ENCODE assay signal across 15 cellular contexts in the genomic region with DNA sequence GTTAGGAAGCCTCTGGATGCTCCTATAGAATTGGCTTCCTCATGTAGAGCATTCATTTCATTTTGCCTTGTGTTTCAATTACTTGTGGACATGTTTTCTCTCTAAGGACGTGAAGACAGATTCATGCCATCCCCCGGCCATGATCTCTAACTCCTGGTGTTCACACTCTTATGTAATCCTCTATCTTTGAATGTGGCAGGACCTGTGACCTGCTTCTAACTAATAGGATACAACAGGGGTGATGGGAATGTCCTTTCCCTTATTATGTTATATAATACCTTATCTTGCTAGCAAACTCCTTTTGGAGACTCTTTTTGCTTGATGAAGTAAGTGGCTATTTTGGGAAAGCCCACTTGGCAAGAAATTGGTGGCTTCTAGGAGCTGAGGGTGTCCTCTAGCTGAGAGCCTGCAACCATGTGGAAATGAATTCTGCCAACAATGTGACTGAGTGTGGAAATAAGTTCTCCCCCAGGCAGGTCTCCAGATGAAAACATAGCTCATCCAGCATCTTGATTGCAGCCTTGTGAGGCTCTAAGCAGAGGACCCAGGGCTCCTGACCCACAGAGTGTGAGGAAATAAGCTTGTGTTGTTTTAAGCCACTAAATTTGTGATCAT. TPM values are rescaled to one million over a fixed set of nuclear protein-coding genes. Genes with fewer than 3 reads are reported as not detected.
A peak's percentile ranks its signal among the peaks of the same experiment; 100 is the strongest.
DNase-seq lines count a peak whose midpoint lies in the region; ATAC-seq and TF ChIP-seq lines count a peak whose summit lies in the region.
"Had no signal": no experiment of that assay in that cellular context is flagged by ENCODE, and none has a peak within 500 bp of the region (broad histone marks: within the 10 kb centered on the region; RNA-seq: fewer than 3 reads in every experiment).

No MANE protein-coding gene starts in this region.

- no peak overlapping the region for H3K4me3 ChIP-seq in dorsolateral prefrontal cortex
- no peak overlapping the region for H3K4me3 ChIP-seq in left ventricle myocardium inferior
- H3K4me3 ChIP-seq in gastrocnemius medialis: no peak overlapping the region
- H3K4me3 ChIP-seq in SJCRH30: no peak overlapping the region
- H3K4me3 ChIP-seq: PC-9 had no signal

- in situ Hi-C loops in gastrocnemius medialis (cut with MboI; ENCODE audit: low sequenced_read_pairs in 4 of 4): no loop called here

- no peak overlapping the region for H3K4me3 Mint-ChIP-seq in brain
- H3K4me3 Mint-ChIP-seq: CD14-positive monocyte had no signal

- no peaks in the 10 kb centered on the region for H3K9me3 ChIP-seq in left ventricle myocardium inferior (replicated peaks)
- no peaks in the 10 kb centered on the region for H3K9me3 ChIP-seq in gastrocnemius medialis
- no peaks in the 10 kb centered on the region for H3K9me3 ChIP-seq in SJCRH30 (replicated peaks)

- TF ChIP-seq POLR2A in gastrocnemius medialis (IDR thresholded peaks at IDR 0.05): no peak

- H3K27ac ChIP-seq in dorsolateral prefrontal cortex (peak overlapping the region in 50 of 59 donors; percentile 2 to 86 (median 62)), left ventricle myocardium inferior (replicated peaks) (peak overlapping the region; percentile 63), gastrocnemius medialis (peak overlapping the region; percentile 51 to 67 (median 54)), SJCRH30 (no peak overlapping the region)
- H3K27ac ChIP-seq: PC-9 had no signal

- H3K4me1 ChIP-seq in left ventricle myocardium inferior: peaks cover 18% of the 10 kb centered on the region
- H3K4me1 ChIP-seq in gastrocnemius medialis: peaks cover 5 to 8% of the 10 kb centered on the region in 2 donors
- H3K4me1 ChIP-seq in SJCRH30: no peaks in the 10 kb centered on the region

- TF ChIP-seq CTCF in brain (conservative IDR thresholded peaks at IDR 0.05) (no peak), dorsolateral prefrontal cortex (IDR thresholded peaks at IDR 0.05 in 54 of 56, conservative IDR thresholded peaks at IDR 0.05 in 2 of 56; ENCODE audit: low read depth in 1 of 56, partially characterized antibody in 56 of 56) (no peak), left ventricle myocardium inferior (IDR thresholded peaks at IDR 0.05; ENCODE audit: borderline replicate concordance) (no peak), gastrocnemius medialis (IDR thresholded peaks at IDR 0.05 in 4 of 5, conservative IDR thresholded peaks at IDR 0.05 in 1 of 5) (no peak)

- no peaks in the 10 kb centered on the region for H3K9me3 Mint-ChIP-seq in brain
- H3K9me3 Mint-ChIP-seq: CD14-positive monocyte had no signal

- peak overlapping the region in 3 of 5 experiments; percentile 14 to 35 (median 31) for H3K27ac Mint-ChIP-seq in brain

- H3K27me3 ChIP-seq in dorsolateral prefrontal cortex (no peaks in the 10 kb centered on the region), left ventricle myocardium inferior (ENCODE audit: low read depth) (peaks cover 24% of the 10 kb centered on the region), gastrocnemius medialis (no peaks in the 10 kb centered on the region), SJCRH30 (0 out of 2 replicates have a peak, but pooled peaks cover 3% of the 10 kb centered on the region)

- peaks cover 55% of the 10 kb centered on the region for H3K4me1 Mint-ChIP-seq in brain
- H3K4me1 Mint-ChIP-seq: CD14-positive monocyte had no signal

- DNase-seq in dorsolateral prefrontal cortex (peak in 3 of 10 donors; percentile 34 to 45 (median 41)), left ventricle myocardium inferior (no peak), gastrocnemius medialis (peak; percentile 69 to 74), SJCRH30 (no peak), NK-92 (lab: John Stamatoyannopoulos, UW; ENCODE audit: unreplicated experiment) (no peak), NCI-H526 treated with DMSO at 0.1 percent for 48 hours (lab: John Stamatoyannopoulos, UW) (no peak)
- DNase-seq: AML-193, DMS 273 treated with DMSO at 0.1 percent for 48 hours, NCI-H1417, NCI-H1930, NCI-H748 treated with DMSO at 0.1 percent for 48 hours, PC-9 had no signal

- ATAC-seq in gastrocnemius medialis: peak; percentile 98 to 100
- no peak for ATAC-seq in GM21515 (IDR thresholded peaks at IDR 0.05; ENCODE audit: unreplicated experiment)

- H3K36me3 ChIP-seq in left ventricle myocardium inferior: no peaks in the 10 kb centered on the region
- no peaks in the 10 kb centered on the region for H3K36me3 ChIP-seq in gastrocnemius medialis
- no peaks in the 10 kb centered on the region for H3K36me3 ChIP-seq in SJCRH30

- no peaks in the 10 kb centered on the region for H3K27me3 Mint-ChIP-seq in brain

- intact Hi-C loops in dorsolateral prefrontal cortex (cut with DNase I): loop anchor here in 1 of 2 donors (5.0 kb wide), 1 partner anchor 51 kb away; no protein-coding TSS in a partner anchor
- intact Hi-C loops in left ventricle myocardium inferior (cut with micrococcal nuclease): no loop called here
- intact Hi-C loops in gastrocnemius medialis (cut with DNase I; ENCODE audit: low total_unique reads): no loop called here

- peaks cover 35% of the 10 kb centered on the region for H3K36me3 Mint-ChIP-seq in brain
- H3K36me3 Mint-ChIP-seq: CD14-positive monocyte had no signal

RNA-seq across cellular contexts. Expression of a gene that starts 13.8 kb away (rescaled TPM):
- polyA plus RNA-seq in brain (ENCODE audit: insufficient read depth, low read depth, low replicate concordance): 309 TPM
- total RNA-seq in dorsolateral prefrontal cortex (100 to 1,000 TPM in 5 of 120 experiments, 10 to 100 TPM in 115; 22.2 to 161 (median 47.4) TPM), left ventricle myocardium inferior (not detected), gastrocnemius medialis (not detected)
- total RNA-seq in SJCRH30 (2014; rRNA removed; shearing (Covaris generic)): 1.2 TPM in 2 replicates
- total RNA-seq: PC-9 had no signal
- polyA plus RNA-seq: CD14-positive monocyte had no signal

Comparison
In these comparisons a context has a peak if more than half of its experiments do, and no peak if none do; other contexts are left out.
1. DNase-seq: peak in gastrocnemius medialis (2 of 2); none in left ventricle myocardium inferior (single experiment), SJCRH30 (0 of 2), NK-92 (single experiment) and NCI-H526 treated with DMSO at 0.1 percent for 48 hours (single experiment).
2. RNA of a gene that starts 13.8 kb away (total RNA-seq): 22.2 to 161 TPM in dorsolateral prefrontal cortex; 1.2 TPM in SJCRH30, not detected in left ventricle myocardium inferior (single experiment) and not detected in gastrocnemius medialis; every median in the first group is over 10 times any median in the second.